In genomic region chr9:132945186-132946130, GRCh38 we compare ENCODE assay signal across 1 cellular context.
TF ChIP-seq lines count a peak whose summit lies in the region.

No MANE protein-coding gene starts in this region.

TF ChIP-seq in K562, 482 proteins besides CTCF, POLR2A, EP300 and RAD21 (continued from another document):
- TF ChIP-seq THAP12 (CRISPR knock-in tag; IDR thresholded peaks at IDR 0.05) (no peak), KDM1A (IDR thresholded peaks at IDR 0.05) (peak; percentile 96 to 97), TEAD1 (CRISPR knock-in tag; IDR thresholded peaks at IDR 0.05) (no peak), POLR2G (IDR thresholded peaks at IDR 0.05; ENCODE audit: low read depth, low read length) (no peak), FOXK2 (conservative IDR thresholded peaks at IDR 0.05 in 1 of 2, IDR thresholded peaks at IDR 0.05 in 1 of 2; ENCODE audit: low read depth in 2 of 2) (no peak), PKNOX1 (IDR thresholded peaks at IDR 0.05) (no peak), CBX3 (IDR thresholded peaks at IDR 0.05; ENCODE audit: borderline replicate concordance in 1 of 2, low read length in 2 of 2) (0 out of 3 replicates have a peak, but pooled peaks of 1 of the 2 experiments have one; percentile 65), NFATC3 (IDR thresholded peaks at IDR 0.05) (no peak), HDAC6 (IDR thresholded peaks at IDR 0.05; ENCODE audit: low read depth, low read length) (no peak), WHSC1 (IDR thresholded peaks at IDR 0.05; ENCODE audit: low read length) (no peak), ZNF133 (CRISPR knock-in tag; IDR thresholded peaks at IDR 0.05) (no peak), THRAP3 (IDR thresholded peaks at IDR 0.05; ENCODE audit: borderline replicate concordance) (0 out of 2 replicates have a peak, but pooled peaks have one; percentile 36), MTA1 (IDR thresholded peaks at IDR 0.05; ENCODE audit: borderline replicate concordance) (no peak), ZBTB17 (CRISPR knock-in tag; IDR thresholded peaks at IDR 0.05) (no peak), ELF2 (CRISPR knock-in tag; IDR thresholded peaks at IDR 0.05) (no peak), SAFB (IDR thresholded peaks at IDR 0.05; ENCODE audit: borderline replicate concordance, low read depth, low read length) (no peak), ZNF174 (CRISPR knock-in tag; IDR thresholded peaks at IDR 0.05) (no peak), ZNF140 (CRISPR knock-in tag; IDR thresholded peaks at IDR 0.05) (no peak), ZNF740 (CRISPR knock-in tag; IDR thresholded peaks at IDR 0.05) (no peak), ZNF740 (tag; IDR thresholded peaks at IDR 0.05) (0 out of 4 replicates have a peak, but pooled peaks of 1 of the 2 experiments have one; percentile 16), NR2C2 (CRISPR knock-in tag; IDR thresholded peaks at IDR 0.05) (no peak), NR2C2 (tag; IDR thresholded peaks at IDR 0.05) (no peak), ZNF253 (CRISPR knock-in tag; conservative IDR thresholded peaks at IDR 0.05) (no peak), ARID3B (CRISPR knock-in tag; IDR thresholded peaks at IDR 0.05; ENCODE audit: borderline replicate concordance) (no peak), DMBX1 (CRISPR knock-in tag; IDR thresholded peaks at IDR 0.05; ENCODE audit: borderline replicate concordance) (no peak), COPS2 (conservative IDR thresholded peaks at IDR 0.05) (no peak), RBM25 (IDR thresholded peaks at IDR 0.05; ENCODE audit: low read depth, low read length, severe bottlenecking) (peak; percentile 98)
